ENCODE assay signal across 1 cellular context in the genomic region with DNA sequence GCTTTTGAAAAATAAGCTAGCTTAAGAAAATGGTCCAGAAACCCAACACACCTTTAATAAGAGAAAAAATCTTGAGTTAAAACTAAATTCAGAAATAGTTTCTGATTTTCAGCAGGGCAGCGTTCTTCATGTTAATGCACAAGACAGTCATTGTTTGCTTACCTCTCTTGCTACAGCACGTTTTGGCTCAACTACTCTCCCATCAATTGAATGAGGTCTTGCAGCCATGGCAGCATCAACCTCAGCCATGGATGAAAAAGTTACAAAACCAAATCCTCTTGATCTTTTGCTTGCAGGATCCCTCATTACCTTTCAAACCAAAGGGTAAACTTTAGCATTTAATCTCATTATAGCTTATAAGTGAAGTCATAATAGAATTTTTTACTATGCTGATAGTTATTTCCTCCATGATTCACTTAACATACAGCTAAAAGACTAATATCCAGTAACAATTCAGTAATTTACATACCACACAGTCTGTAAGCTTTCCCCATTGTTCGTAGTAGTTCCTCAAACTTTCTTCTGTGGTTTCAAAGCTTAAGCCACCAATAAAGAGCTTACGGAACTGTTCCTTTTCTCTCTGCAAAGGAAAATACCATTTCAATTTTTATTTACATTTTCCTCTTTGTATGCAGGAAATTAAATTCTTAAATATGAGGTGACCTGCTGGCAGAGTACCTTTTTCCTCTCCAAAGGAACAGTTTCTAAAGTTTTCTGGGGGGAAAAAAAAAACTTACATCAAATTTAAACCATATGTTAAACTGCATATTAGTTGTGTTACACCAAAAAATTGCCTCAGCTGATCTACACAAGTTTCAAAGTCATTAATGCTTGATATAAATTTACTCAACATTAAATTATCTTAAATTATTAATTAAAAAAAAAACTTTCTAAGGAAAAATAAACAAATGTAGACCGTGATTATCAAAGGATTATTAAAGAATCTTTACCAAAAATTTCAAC.
TF ChIP-seq lines count a peak whose summit lies in the region.

No MANE protein-coding gene starts in this region.

TF ChIP-seq in HepG2, 621 proteins besides CTCF, POLR2A, EP300 and RAD21:
- no peak for TF ChIP-seq POLR2G (IDR thresholded peaks at IDR 0.05; ENCODE audit: low read depth, low read length)
- TF ChIP-seq POGZ (CRISPR knock-in tag; IDR thresholded peaks at IDR 0.05) = no peak
- TF ChIP-seq HOXA9 (CRISPR knock-in tag; IDR thresholded peaks at IDR 0.05; ENCODE audit: borderline replicate concordance) = no peak
- TF ChIP-seq, protein P1, sequence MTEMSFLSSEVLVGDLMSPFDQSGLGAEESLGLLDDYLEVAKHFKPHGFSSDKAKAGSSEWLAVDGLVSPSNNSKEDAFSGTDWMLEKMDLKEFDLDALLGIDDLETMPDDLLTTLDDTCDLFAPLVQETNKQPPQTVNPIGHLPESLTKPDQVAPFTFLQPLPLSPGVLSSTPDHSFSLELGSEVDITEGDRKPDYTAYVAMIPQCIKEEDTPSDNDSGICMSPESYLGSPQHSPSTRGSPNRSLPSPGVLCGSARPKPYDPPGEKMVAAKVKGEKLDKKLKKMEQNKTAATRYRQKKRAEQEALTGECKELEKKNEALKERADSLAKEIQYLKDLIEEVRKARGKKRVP (CRISPR knock-in tag; IDR thresholded peaks at IDR 0.05) = 0 out of 4 replicates have a peak, but pooled peaks of 1 of the 2 experiments have one; percentile 25
- TF ChIP-seq RBM22 (optimal IDR thresholded peaks at IDR 0.05; ENCODE audit: low read length) = peak; percentile 92
- no peak for TF ChIP-seq ZNF12 (CRISPR knock-in tag; IDR thresholded peaks at IDR 0.05)
- TF ChIP-seq JUNB (CRISPR knock-in tag; IDR thresholded peaks at IDR 0.05; ENCODE audit: borderline replicate concordance) = 0 out of 2 replicates have a peak, but pooled peaks have one; percentile 22
- TF ChIP-seq ZKSCAN1 (IDR thresholded peaks at IDR 0.05; ENCODE audit: low read length) = no peak
- no peak for TF ChIP-seq KLF6 (CRISPR knock-in tag; IDR thresholded peaks at IDR 0.05)
- no peak for TF ChIP-seq ZNF772 (CRISPR knock-in tag; IDR thresholded peaks at IDR 0.05)
- TF ChIP-seq ZNF30 (CRISPR knock-in tag; IDR thresholded peaks at IDR 0.05) = no peak
- no peak for TF ChIP-seq ZNF550 (CRISPR knock-in tag; IDR thresholded peaks at IDR 0.05; ENCODE audit: borderline replicate concordance)
- TF ChIP-seq, protein P2, sequence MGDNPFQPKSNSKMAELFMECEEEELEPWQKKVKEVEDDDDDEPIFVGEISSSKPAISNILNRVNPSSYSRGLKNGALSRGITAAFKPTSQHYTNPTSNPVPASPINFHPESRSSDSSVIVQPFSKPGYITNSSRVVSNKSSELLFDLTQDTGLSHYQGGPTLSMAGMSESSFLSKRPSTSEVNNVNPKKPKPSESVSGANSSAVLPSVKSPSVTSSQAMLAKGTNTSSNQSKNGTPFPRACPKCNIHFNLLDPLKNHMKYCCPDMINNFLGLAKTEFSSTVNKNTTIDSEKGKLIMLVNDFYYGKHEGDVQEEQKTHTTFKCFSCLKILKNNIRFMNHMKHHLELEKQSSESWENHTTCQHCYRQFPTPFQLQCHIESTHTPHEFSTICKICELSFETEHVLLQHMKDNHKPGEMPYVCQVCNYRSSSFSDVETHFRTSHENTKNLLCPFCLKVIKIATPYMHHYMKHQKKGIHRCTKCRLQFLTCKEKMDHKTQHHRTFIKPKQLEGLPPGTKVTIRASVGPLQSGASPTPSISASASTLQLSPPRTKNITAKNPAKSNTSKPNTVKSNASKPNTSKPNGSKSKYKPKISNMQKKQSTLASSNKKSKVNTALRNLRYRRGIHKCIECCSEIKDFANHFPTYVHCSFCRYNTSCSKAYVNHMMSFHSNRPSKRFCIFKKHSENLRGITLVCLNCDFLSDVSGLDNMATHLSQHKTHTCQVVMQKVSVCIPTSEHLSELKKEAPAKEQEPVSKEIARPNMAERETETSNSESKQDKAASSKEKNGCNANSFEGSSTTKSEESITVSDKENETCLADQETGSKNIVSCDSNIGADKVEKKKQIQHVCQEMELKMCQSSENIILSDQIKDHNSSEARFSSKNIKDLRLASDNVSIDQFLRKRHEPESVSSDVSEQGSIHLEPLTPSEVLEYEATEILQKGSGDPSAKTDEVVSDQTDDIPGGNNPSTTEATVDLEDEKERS (CRISPR knock-in tag; IDR thresholded peaks at IDR 0.05) = no peak
- no peak for TF ChIP-seq FIP1L1 (IDR thresholded peaks at IDR 0.05; ENCODE audit: borderline replicate concordance, insufficient read depth, low read depth, low read length)
- no peak for TF ChIP-seq ZNF264 (CRISPR knock-in tag; IDR thresholded peaks at IDR 0.05)
- no peak for TF ChIP-seq JUN (CRISPR knock-in tag; IDR thresholded peaks at IDR 0.05)
- no peak for TF ChIP-seq ZFP36L2 (CRISPR knock-in tag; IDR thresholded peaks at IDR 0.05)
- TF ChIP-seq, protein P3, sequence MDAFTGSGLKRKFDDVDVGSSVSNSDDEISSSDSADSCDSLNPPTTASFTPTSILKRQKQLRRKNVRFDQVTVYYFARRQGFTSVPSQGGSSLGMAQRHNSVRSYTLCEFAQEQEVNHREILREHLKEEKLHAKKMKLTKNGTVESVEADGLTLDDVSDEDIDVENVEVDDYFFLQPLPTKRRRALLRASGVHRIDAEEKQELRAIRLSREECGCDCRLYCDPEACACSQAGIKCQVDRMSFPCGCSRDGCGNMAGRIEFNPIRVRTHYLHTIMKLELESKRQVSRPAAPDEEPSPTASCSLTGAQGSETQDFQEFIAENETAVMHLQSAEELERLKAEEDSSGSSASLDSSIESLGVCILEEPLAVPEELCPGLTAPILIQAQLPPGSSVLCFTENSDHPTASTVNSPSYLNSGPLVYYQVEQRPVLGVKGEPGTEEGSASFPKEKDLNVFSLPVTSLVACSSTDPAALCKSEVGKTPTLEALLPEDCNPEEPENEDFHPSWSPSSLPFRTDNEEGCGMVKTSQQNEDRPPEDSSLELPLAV (CRISPR knock-in tag; conservative IDR thresholded peaks at IDR 0.05; ENCODE audit: low read depth) = no peak
- TF ChIP-seq ELF1 (CRISPR knock-in tag; IDR thresholded peaks at IDR 0.05) = no peak
- TF ChIP-seq, protein P4, sequence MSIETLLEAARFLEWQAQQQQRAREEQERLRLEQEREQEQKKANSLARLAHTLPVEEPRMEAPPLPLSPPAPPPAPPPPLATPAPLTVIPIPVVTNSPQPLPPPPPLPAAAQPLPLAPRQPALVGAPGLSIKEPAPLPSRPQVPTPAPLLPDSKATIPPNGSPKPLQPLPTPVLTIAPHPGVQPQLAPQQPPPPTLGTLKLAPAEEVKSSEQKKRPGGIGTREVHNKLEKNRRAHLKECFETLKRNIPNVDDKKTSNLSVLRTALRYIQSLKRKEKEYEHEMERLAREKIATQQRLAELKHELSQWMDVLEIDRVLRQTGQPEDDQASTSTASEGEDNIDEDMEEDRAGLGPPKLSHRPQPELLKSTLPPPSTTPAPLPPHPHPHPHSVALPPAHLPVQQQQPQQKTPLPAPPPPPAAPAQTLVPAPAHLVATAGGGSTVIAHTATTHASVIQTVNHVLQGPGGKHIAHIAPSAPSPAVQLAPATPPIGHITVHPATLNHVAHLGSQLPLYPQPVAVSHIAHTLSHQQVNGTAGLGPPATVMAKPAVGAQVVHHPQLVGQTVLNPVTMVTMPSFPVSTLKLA (IDR thresholded peaks at IDR 0.05) = no peak
- no peak for TF ChIP-seq ZC3H4 (CRISPR knock-in tag; IDR thresholded peaks at IDR 0.05; ENCODE audit: borderline replicate concordance)
- TF ChIP-seq TAF1 (CRISPR knock-in tag; IDR thresholded peaks at IDR 0.05) = no peak
- no peak for TF ChIP-seq FOXM1 (CRISPR knock-in tag; IDR thresholded peaks at IDR 0.05)
- TF ChIP-seq ZNF768 (CRISPR knock-in tag; IDR thresholded peaks at IDR 0.05) = no peak
- no peak for TF ChIP-seq ZNF510 (CRISPR knock-in tag; IDR thresholded peaks at IDR 0.05; ENCODE audit: low read depth)
- TF ChIP-seq, protein P5, sequence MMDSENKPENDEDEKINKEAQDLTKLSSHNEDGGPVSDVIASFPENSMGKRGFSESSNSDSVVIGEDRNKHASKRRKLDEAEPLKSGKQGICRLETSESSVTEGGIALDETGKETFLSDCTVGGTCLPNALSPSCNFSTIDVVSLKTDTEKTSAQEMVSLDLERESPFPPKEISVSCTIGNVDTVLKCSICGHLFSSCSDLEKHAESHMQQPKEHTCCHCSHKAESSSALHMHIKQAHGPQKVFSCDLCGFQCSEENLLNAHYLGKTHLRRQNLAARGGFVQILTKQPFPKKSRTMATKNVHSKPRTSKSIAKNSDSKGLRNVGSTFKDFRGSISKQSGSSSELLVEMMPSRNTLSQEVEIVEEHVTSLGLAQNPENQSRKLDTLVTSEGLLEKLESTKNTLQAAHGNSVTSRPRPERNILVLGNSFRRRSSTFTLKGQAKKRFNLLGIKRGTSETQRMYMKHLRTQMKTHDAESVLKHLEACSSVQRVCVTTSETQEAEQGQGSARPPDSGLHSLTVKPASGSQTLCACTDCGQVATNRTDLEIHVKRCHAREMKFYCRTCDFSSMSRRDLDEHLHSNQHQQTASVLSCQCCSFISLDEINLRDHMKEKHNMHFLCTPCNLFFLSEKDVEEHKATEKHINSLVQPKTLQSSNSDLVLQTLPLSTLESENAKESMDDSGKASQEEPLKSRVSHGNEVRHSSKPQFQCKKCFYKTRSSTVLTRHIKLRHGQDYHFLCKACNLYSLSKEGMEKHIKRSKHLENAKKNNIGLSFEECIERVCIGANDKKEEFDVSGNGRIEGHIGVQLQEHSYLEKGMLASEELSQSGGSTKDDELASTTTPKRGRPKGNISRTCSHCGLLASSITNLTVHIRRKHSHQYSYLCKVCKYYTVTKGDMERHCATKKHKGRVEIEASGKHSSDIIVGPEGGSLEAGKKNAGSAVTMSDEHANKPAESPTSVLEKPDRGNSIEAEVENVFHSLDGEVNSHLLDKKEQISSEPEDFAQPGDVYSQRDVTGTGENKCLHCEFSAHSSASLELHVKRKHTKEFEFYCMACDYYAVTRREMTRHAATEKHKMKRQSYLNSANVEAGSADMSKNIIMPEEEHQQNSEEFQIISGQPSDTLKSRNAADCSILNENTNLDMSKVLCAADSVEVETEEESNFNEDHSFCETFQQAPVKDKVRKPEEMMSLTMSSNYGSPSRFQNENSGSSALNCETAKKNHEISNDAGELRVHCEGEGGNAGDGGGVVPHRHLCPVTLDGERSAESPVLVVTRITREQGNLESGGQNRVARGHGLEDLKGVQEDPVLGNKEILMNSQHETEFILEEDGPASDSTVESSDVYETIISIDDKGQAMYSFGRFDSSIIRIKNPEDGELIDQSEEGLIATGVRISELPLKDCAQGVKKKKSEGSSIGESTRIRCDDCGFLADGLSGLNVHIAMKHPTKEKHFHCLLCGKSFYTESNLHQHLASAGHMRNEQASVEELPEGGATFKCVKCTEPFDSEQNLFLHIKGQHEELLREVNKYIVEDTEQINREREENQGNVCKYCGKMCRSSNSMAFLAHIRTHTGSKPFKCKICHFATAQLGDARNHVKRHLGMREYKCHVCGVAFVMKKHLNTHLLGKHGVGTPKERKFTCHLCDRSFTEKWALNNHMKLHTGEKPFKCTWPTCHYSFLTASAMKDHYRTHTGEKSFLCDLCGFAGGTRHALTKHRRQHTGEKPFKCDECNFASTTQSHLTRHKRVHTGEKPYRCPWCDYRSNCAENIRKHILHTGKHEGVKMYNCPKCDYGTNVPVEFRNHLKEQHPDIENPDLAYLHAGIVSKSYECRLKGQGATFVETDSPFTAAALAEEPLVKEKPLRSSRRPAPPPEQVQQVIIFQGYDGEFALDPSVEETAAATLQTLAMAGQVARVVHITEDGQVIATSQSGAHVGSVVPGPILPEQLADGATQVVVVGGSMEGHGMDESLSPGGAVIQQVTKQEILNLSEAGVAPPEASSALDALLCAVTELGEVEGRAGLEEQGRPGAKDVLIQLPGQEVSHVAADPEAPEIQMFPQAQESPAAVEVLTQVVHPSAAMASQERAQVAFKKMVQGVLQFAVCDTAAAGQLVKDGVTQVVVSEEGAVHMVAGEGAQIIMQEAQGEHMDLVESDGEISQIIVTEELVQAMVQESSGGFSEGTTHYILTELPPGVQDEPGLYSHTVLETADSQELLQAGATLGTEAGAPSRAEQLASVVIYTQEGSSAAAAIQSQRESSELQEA (CRISPR knock-in tag; IDR thresholded peaks at IDR 0.05; ENCODE audit: not compliant biosample characterization) = no peak
- no peak for TF ChIP-seq ISX (CRISPR knock-in tag; conservative IDR thresholded peaks at IDR 0.05)
- TF ChIP-seq GABPA (IDR thresholded peaks at IDR 0.05; ENCODE audit: low read depth, low read length) = no peak
- TF ChIP-seq GABPA (CRISPR knock-in tag; IDR thresholded peaks at IDR 0.05; ENCODE audit: low read depth) = no peak
- no peak for TF ChIP-seq NR2F6 (IDR thresholded peaks at IDR 0.05)
- TF ChIP-seq NR2F6 (CRISPR knock-in tag; IDR thresholded peaks at IDR 0.05) = no peak
- no peak for TF ChIP-seq SRSF9 (IDR thresholded peaks at IDR 0.05; ENCODE audit: borderline replicate concordance, insufficient read depth, low read depth, low read length, poor library complexity, severe bottlenecking)
- TF ChIP-seq RBFOX2 (IDR thresholded peaks at IDR 0.05; ENCODE audit: low read depth, low read length) = 0 out of 2 replicates have a peak, but pooled peaks have one; percentile 10
- TF ChIP-seq TCF7L2 (IDR thresholded peaks at IDR 0.05; ENCODE audit: low read depth, low read length) = no peak
- TF ChIP-seq RXRA (CRISPR knock-in tag; IDR thresholded peaks at IDR 0.05) = no peak
